Comparison of ENCODE assay signal across 18 cellular contexts in the genomic region with DNA sequence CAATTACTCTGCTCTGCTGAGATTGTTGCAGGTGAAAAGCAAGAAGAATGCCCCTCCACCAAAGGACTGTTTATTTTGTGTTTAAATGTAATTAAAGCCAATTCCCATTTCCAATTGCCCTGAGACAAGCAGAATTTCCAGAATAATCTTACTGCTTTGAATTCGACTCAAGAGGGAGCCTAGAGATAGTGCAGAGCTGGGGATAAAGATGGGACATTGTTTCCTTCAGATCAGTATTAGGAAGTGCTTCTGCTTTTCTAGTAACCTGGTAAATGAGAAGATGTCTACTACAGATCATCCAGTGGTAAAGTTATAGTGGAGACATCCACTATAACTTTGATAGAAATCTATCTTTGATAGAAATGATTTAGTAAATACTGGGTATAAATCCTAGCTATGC.
DNase-seq lines count a peak whose midpoint lies in the region; ATAC-seq, FAIRE-seq and TF ChIP-seq lines count a peak whose summit lies in the region.
"Had no signal": no experiment of that assay in that cellular context is flagged by ENCODE, and none has a peak within 500 bp of the region (broad histone marks: within the 10 kb centered on the region; RNA-seq: fewer than 3 reads in every experiment).

No MANE protein-coding gene starts in this region.

- H3K9ac ChIP-seq in H9 (ENCODE audit: extremely low read depth, insufficient read length, low read length) (no peak overlapping the region), K562 (ENCODE audit: insufficient read depth in 1 of 2, low read depth in 2 of 2, low read length in 2 of 2) (no peak overlapping the region), neural cell (ENCODE audit: low read length) (peak overlapping the region; percentile 15)

- no peak overlapping the region for H2BK20ac ChIP-seq in H9 (ENCODE audit: low read depth, low read length, poor library complexity, severe bottlenecking)

- TF ChIP-seq POLR2A in K562 (conservative IDR thresholded peaks at IDR 0.05) = no peak

- H3K4me2 ChIP-seq in H9 (ENCODE audit: insufficient read depth, insufficient read length, low read length) = no peak overlapping the region
- H3K4me2 ChIP-seq in K562 (ENCODE audit: insufficient read depth, low read length) = no peak overlapping the region
- peak overlapping the region; percentile 33 for H3K4me2 ChIP-seq in neural cell (ENCODE audit: low read length)

- no TSS peak for BruUV-seq in K562 (replicated peaks; lab: Mats Ljungman, UMichigan)

- no peak overlapping the region for H3K18ac ChIP-seq in H9 (ENCODE audit: insufficient read length, low read depth, low read length)

- H3K9me3 ChIP-seq in H9 (ENCODE audit: control insufficient read depth, low read depth, low read length) (no peaks in the 10 kb centered on the region), K562 (replicated peaks; ENCODE audit: control insufficient read depth, insufficient read depth, low read depth, low read length) (no peaks in the 10 kb centered on the region), neural cell (ENCODE audit: low read length) (no peaks in the 10 kb centered on the region)

- TF ChIP-seq CTCF in H9 (conservative IDR thresholded peaks at IDR 0.05) (no peak), K562 (IDR thresholded peaks at IDR 0.05 in 2 of 3, conservative IDR thresholded peaks at IDR 0.05 in 1 of 3; ENCODE audit: insufficient read depth in 2 of 3, low read depth in 1 of 3, low read length in 3 of 3) (no peak; a peak in 1 of 6 replicates), neural cell (IDR thresholded peaks at IDR 0.05; ENCODE audit: poor library complexity, severe bottlenecking) (no peak)

- H3K27me3 ChIP-seq in H9 (ENCODE audit: insufficient read depth, low read length) (no peaks in the 10 kb centered on the region), K562 (ENCODE audit: control insufficient read depth in 2 of 2, insufficient read depth in 2 of 2, low read length in 2 of 2) (no peaks in the 10 kb centered on the region; a peak in 1 of 5 replicates), neural cell (ENCODE audit: insufficient read depth, low read depth, low read length) (no peaks in the 10 kb centered on the region)

- no peak overlapping the region for H2BK5ac ChIP-seq in H9 (ENCODE audit: insufficient read length, low read length)

- H3K4me1 Mint-ChIP-seq in H9 = peaks cover 41 to 44% of the 10 kb centered on the region in 2 experiments
- H3K4me1 Mint-ChIP-seq in natural killer cell treated with Interleukin-12 subunit alpha and Interleukin-12 subunit beta and Interleukin-15 and Interleukin-18, amount 100 ng/mL, for 72 hours (ENCODE audit: low read depth in 2 of 2) = no peaks in the 10 kb centered on the region
- H3K4me1 Mint-ChIP-seq: B cell, T-cell had no signal

- POLR2A ChIA-PET in K562 (lab: Yijun Ruan, JAX) = no interaction called here

- TF ChIP-seq EP300 in K562 (IDR thresholded peaks at IDR 0.05; ENCODE audit: low read length) (no peak), neural cell (conservative IDR thresholded peaks at IDR 0.05; ENCODE audit: poor library complexity, severe bottlenecking) (no peak)

- H3K4me1 ChIP-seq in H9 (ENCODE audit: insufficient read depth, low read length) (peaks cover 2% of the 10 kb centered on the region), K562 (replicated peaks in 1 of 2; ENCODE audit: control insufficient read depth in 2 of 2, insufficient read depth in 2 of 2, low read length in 2 of 2) (no peaks in the 10 kb centered on the region)

- no peak overlapping the region for H4K91ac ChIP-seq in H9 (ENCODE audit: insufficient read length, low read depth, low read length)

- H3K14ac ChIP-seq in H9 (ENCODE audit: insufficient read depth, low read length) = no peak overlapping the region

- no peak overlapping the region for H3K4me3 ChIP-seq in K562
- peak overlapping the region; percentile 5 for H3K4me3 ChIP-seq in neural cell (ENCODE audit: low read length)

- H2AFZ ChIP-seq in H9 (ENCODE audit: low read length) (no peak overlapping the region), K562 (ENCODE audit: low read depth, low read length) (no peak overlapping the region), neural cell (ENCODE audit: low read depth, low read length) (no peak overlapping the region)

- H3T11ph ChIP-seq in H9 (ENCODE audit: low read length) = no peak overlapping the region

- TF ChIP-seq RAD21 in K562 (CRISPR knock-in tag; conservative IDR thresholded peaks at IDR 0.05 in 1 of 2, IDR thresholded peaks at IDR 0.05 in 1 of 2) = peak; percentile 14 to 50; a peak in 2 of 4 replicates
- no peak for TF ChIP-seq RAD21 in neural cell (conservative IDR thresholded peaks at IDR 0.05)

- FAIRE-seq in K562 (lab: Jason Lieb, UNC) = no peak
- FAIRE-seq: G401.6, GM12891 had no signal

- no peak overlapping the region; a peak in 1 of 5 replicates for H3K4me3 Mint-ChIP-seq in H9
- no peak overlapping the region for H3K4me3 Mint-ChIP-seq in natural killer cell treated with Interleukin-12 subunit alpha and Interleukin-12 subunit beta and Interleukin-15 and Interleukin-18, amount 100 ng/mL, for 72 hours
- H3K4me3 Mint-ChIP-seq: B cell; CD4-positive, alpha-beta T cell; HFFc6; T-cell had no signal

- no peaks in the 10 kb centered on the region for H3K9me2 ChIP-seq in neural cell (ENCODE audit: insufficient read depth, low read length)

- no CpG with 5 or more reads among the region's 1 CpG for WGBS in H9 (ENCODE audit: extremely low coverage, insufficient read length, low lambda C conversion rate)
- 0% methylated on average over 1 of the region's 1 CpG for whole genome bisulfite sequencing in K562 (ENCODE audit: insufficient coverage, low coverage, missing lambda C conversion rate)

- H2AK5ac ChIP-seq in H9 (ENCODE audit: insufficient read length, low read length) = no peak overlapping the region

- no peak for ATAC-seq in K562
- no peak for ATAC-seq in HG03280 (IDR thresholded peaks at IDR 0.05; ENCODE audit: unreplicated experiment)
- no peak for ATAC-seq in HG03460 (IDR thresholded peaks at IDR 0.05; ENCODE audit: unreplicated experiment)
- ATAC-seq in natural killer cell treated with Interleukin-12 subunit alpha and Interleukin-12 subunit beta and Interleukin-15 and Interleukin-18, amount 100 ng/mL, for 72 hours = no peak
- ATAC-seq: T-cell had no signal

- H3K36me3 ChIP-seq in K562 (ENCODE audit: control insufficient read depth, insufficient read depth, low read length) (no peaks in the 10 kb centered on the region), neural cell (ENCODE audit: insufficient read depth, low read length) (no peaks in the 10 kb centered on the region)

- H3K79me2 ChIP-seq in H9 (ENCODE audit: insufficient read depth, low read length) (no peaks in the 10 kb centered on the region), K562 (ENCODE audit: control insufficient read depth, insufficient read depth, low read length) (no peaks in the 10 kb centered on the region), neural cell (replicated peaks; ENCODE audit: insufficient read depth, low read length) (no peaks in the 10 kb centered on the region)

- peaks cover 4% of the 10 kb centered on the region for H3F3A ChIP-seq in neural cell (ENCODE audit: insufficient read depth, low read length, poor library complexity, severe bottlenecking)

- DNase-seq in H9 (no peak), NCI-H146 (lab: John Stamatoyannopoulos, UW) (peak; percentile 76), K562 (ENCODE audit: extremely low read depth in 1 of 4, low spot score in 3 of 4) (no peak), NCI-H2107 (lab: John Stamatoyannopoulos, UW) (no peak)
- DNase-seq in natural killer cell treated with Interleukin-12 subunit alpha and Interleukin-12 subunit beta and Interleukin-15 and Interleukin-18, amount 100 ng/mL, for 72 hours (ENCODE audit: low spot score) = no peak
- DNase-seq: ACHN; CD4-positive, alpha-beta T cell; DMS79; HFFc6; IMR-90; NCI-H524; T-cell had no signal

- H2BK120ac ChIP-seq in H9 (ENCODE audit: low read depth, low read length, poor library complexity, severe bottlenecking) = no peak overlapping the region

- no peaks in the 10 kb centered on the region for H3K9me3 Mint-ChIP-seq in H9
- H3K9me3 Mint-ChIP-seq in natural killer cell treated with Interleukin-12 subunit alpha and Interleukin-12 subunit beta and Interleukin-15 and Interleukin-18, amount 100 ng/mL, for 72 hours = peaks cover 14% of the 10 kb centered on the region
- H3K9me3 Mint-ChIP-seq: CD4-positive, alpha-beta T cell; HFFc6 had no signal

- no peak overlapping the region for H2BK12ac ChIP-seq in H9 (ENCODE audit: insufficient read length, low read depth, low read length)

- H3K27ac ChIP-seq in H9 (ENCODE audit: insufficient read length, low read depth, low read length) (no peak overlapping the region), K562 (ENCODE audit: extremely low read depth, low read depth, low read length) (no peak overlapping the region), neural cell (ENCODE audit: low read length) (peak overlapping the region; percentile 78)

- CTCF ChIA-PET in K562 (lab: Yijun Ruan, JAX; ENCODE audit: low intra/inter-chr PET ratio) = no interaction called here

- no peaks in the 10 kb centered on the region for H3K9me1 ChIP-seq in K562 (ENCODE audit: control insufficient read depth, insufficient read depth, low read length)

- no peaks in the 10 kb centered on the region; a peak in 1 of 7 replicates for H3K36me3 Mint-ChIP-seq in H9 (ENCODE audit: insufficient read depth in 1 of 3, low read depth in 3 of 3)
- no peaks in the 10 kb centered on the region for H3K36me3 Mint-ChIP-seq in natural killer cell treated with Interleukin-12 subunit alpha and Interleukin-12 subunit beta and Interleukin-15 and Interleukin-18, amount 100 ng/mL, for 72 hours
- H3K36me3 Mint-ChIP-seq: T-cell had no signal

- H3K56ac ChIP-seq in H9 (ENCODE audit: insufficient read length, low read depth, low read length) = no peak overlapping the region

- H3K23ac ChIP-seq in H9 (ENCODE audit: insufficient read length, low read depth, low read length) = no peak overlapping the region

- H4K20me1 ChIP-seq in H9 (ENCODE audit: control insufficient read depth, insufficient read depth, insufficient read length) (no peaks in the 10 kb centered on the region), K562 (replicated peaks; ENCODE audit: control insufficient read depth, insufficient read depth, low read length) (no peaks in the 10 kb centered on the region), neural cell (ENCODE audit: insufficient read depth) (no peaks in the 10 kb centered on the region)

- no peak overlapping the region for H4K5ac ChIP-seq in H9 (ENCODE audit: insufficient read length, low read depth, low read length)

- no peaks in the 10 kb centered on the region for H3K23me2 ChIP-seq in H9 (ENCODE audit: insufficient read length, low read depth, low read length, poor library complexity, severe bottlenecking)

- H3K4ac ChIP-seq in H9 (ENCODE audit: low read depth, low read length) = no peak overlapping the region

- intact Hi-C loops in K562 (cut with micrococcal nuclease) = loop anchor here (10.0 kb wide), 1 partner anchor 316 kb away; no protein-coding TSS in a partner anchor

- no peak overlapping the region for H2BK15ac ChIP-seq in H9 (ENCODE audit: low read depth, low read length)

- H3K27ac Mint-ChIP-seq in H9 = peak overlapping the region in 2 of 3 experiments; percentile 86 to 96; a peak in 5 of 7 replicates
- no peak overlapping the region for H3K27ac Mint-ChIP-seq in natural killer cell treated with Interleukin-12 subunit alpha and Interleukin-12 subunit beta and Interleukin-15 and Interleukin-18, amount 100 ng/mL, for 72 hours
- H3K27ac Mint-ChIP-seq: B cell; CD4-positive, alpha-beta T cell; HFFc6; T-cell had no signal

- in situ Hi-C loops in K562 (cut with MboI) = no loop called here

- no peaks in the 10 kb centered on the region for H3K27me3 Mint-ChIP-seq in H9 (ENCODE audit: low read depth)
- no peaks in the 10 kb centered on the region for H3K27me3 Mint-ChIP-seq in natural killer cell treated with Interleukin-12 subunit alpha and Interleukin-12 subunit beta and Interleukin-15 and Interleukin-18, amount 100 ng/mL, for 72 hours
- H3K27me3 Mint-ChIP-seq: CD4-positive, alpha-beta T cell had no signal

- no peaks in the 10 kb centered on the region for H3K79me1 ChIP-seq in H9 (ENCODE audit: insufficient read depth, low read depth, low read length, poor library complexity, severe bottlenecking)

- H4K8ac ChIP-seq in H9 (replicated peaks; ENCODE audit: insufficient read length, low read depth, low read length) = no peak overlapping the region

Comparison
In these comparisons a context has a peak if more than half of its experiments do, and no peak if none do; other contexts are left out.
1. H3K27ac Mint-ChIP-seq: peak in H9 (2 of 3); none in natural killer cell treated with Interleukin-12 subunit alpha and Interleukin-12 subunit beta and Interleukin-15 and Interleukin-18, amount 100 ng/mL, for 72 hours (0 of 2).